13 cellular contexts compared by ENCODE assay signal in the genomic region with DNA sequence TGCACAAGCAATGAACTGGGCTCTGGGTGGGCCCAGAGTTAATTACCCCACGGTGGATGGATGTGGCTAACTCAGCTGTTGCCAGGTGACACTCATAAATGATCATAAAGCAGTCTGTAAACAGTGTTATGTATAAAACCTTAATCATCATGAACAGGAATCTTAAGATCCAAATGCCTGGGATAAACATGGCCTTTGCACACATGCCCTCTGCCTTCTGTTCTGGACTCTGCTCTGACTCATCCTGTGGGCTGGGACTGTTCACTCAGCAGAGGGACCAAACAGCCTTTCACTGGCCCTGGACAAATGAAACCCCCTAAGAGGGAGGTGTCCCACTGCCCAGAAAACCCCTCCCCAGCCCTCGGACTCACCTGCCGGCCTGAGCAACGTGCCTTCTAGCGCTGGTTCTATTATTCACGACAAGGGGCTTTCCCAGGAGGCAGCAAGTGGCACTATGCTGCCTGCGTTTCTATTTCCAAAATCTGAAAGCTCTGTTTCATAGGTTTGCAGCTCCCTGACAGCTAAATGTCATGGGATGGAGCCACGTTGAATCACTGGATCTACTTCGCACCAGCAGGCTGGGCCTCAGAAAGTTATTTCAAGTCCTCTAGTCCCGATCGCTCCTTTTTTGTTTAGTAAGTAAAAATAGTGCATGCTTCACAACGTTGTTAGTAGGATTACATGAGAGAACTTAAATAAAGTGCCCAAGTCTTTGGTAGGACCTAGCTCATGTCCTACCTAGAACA. TPM values are rescaled to one million over a fixed set of nuclear protein-coding genes. Genes with fewer than 3 reads are reported as not detected.
DNase-seq lines count a peak whose midpoint lies in the region; ATAC-seq, FAIRE-seq and TF ChIP-seq lines count a peak whose summit lies in the region.
"Had no signal": no experiment of that assay in that cellular context is flagged by ENCODE, and none has a peak within 500 bp of the region (broad histone marks: within the 10 kb centered on the region; RNA-seq: fewer than 3 reads in every experiment).

No MANE protein-coding gene starts in this region.

- H3K4me1 ChIP-seq in IMR-90 (ENCODE audit: control insufficient read depth, insufficient read depth, low read length) (peaks cover 21% of the 10 kb centered on the region), left lung (no peaks in the 10 kb centered on the region), suprapubic skin (no peaks in the 10 kb centered on the region)

- H2BK5ac ChIP-seq in IMR-90 (ENCODE audit: low read depth, low read length, poor library complexity, severe bottlenecking) = peak overlapping the region; percentile 60

- H3K27ac ChIP-seq in IMR-90 (ENCODE audit: insufficient read depth, low read length) (peak overlapping the region; percentile 41), left lung (no peak overlapping the region), suprapubic skin (peak overlapping the region; percentile 54), RWPE1 (no peak overlapping the region)

- 0 out of 2 replicates have a peak overlapping the region, but pooled peaks have one; percentile 15 for H3K14ac ChIP-seq in IMR-90 (replicated peaks; ENCODE audit: low read depth, low read length)

- peak overlapping the region; percentile 29 for H2AFZ ChIP-seq in IMR-90 (replicated peaks; ENCODE audit: low read length, poor library complexity)

- no peak overlapping the region for H3K56ac ChIP-seq in IMR-90 (ENCODE audit: extremely low read depth, insufficient read depth, low read length)

- dilution Hi-C loops in IMR-90 (cut with HindIII; ENCODE audit: low sequenced_read_pairs, unreplicated experiment) = no loop called here

- 76% methylated on average over 3 of the region's 12 CpGs; no CpG with 5 or more reads in 1 of the 2 experiments for WGBS in IMR-90 (ENCODE audit: extremely low coverage in 2 of 2, insufficient read length in 1 of 2), 2 experiments
- 73% methylated on average over 12 of the region's 12 CpGs for WGBS in suprapubic skin

- H3K9me1 ChIP-seq in IMR-90 (ENCODE audit: insufficient read depth, low read length) = peaks cover 15% of the 10 kb centered on the region

- TF ChIP-seq EP300 in suprapubic skin (IDR thresholded peaks at IDR 0.05) = no peak

- FAIRE-seq in GM12892 (lab: Jason Lieb, UNC) = no peak

- no peak overlapping the region for H3K18ac ChIP-seq in IMR-90 (ENCODE audit: low read depth, low read length)

- 0 out of 2 replicates have a peak, but pooled peaks have one; percentile 13 for TF ChIP-seq RAD21 in IMR-90 (IDR thresholded peaks at IDR 0.05; ENCODE audit: low read length)

- no peak overlapping the region for H3K4me3 ChIP-seq in IMR-90 (ENCODE audit: insufficient read depth, low read depth, low read length)
- H3K4me3 ChIP-seq in cardiac fibroblast (replicated peaks in 1 of 2; ENCODE audit: low read depth in 2 of 2, low read length in 2 of 2) = no peak overlapping the region
- no peak overlapping the region for H3K4me3 ChIP-seq in left lung
- H3K4me3 ChIP-seq in suprapubic skin = no peak overlapping the region

- CTCF ChIA-PET in IMR-90 (lab: Yijun Ruan, JAX) (interaction anchor here (0.6 kb wide), 1 partner anchor 463 kb away, joined by 3 read pairs; no protein-coding TSS in a partner anchor), RWPE1 (lab: Yijun Ruan, JAX) (interaction anchor here (0.6 kb wide), 1 partner anchor 881 kb away, joined by 3 read pairs; no protein-coding TSS in a partner anchor)

- H4K5ac ChIP-seq in IMR-90 (ENCODE audit: low read depth, low read length) = no peak overlapping the region

- no peak overlapping the region for H3K9ac ChIP-seq in IMR-90 (ENCODE audit: low read depth, low read length)

- H2AK9ac ChIP-seq in IMR-90 (replicated peaks; ENCODE audit: low read depth, low read length, poor library complexity) = peak overlapping the region; percentile 42

- BruUV-seq in IMR-90 (replicated peaks; lab: Mats Ljungman, UMichigan) = no TSS peak

- H3K36me3 ChIP-seq in IMR-90 (ENCODE audit: control insufficient read depth, insufficient read depth, low read length) = no peaks in the 10 kb centered on the region
- H3K36me3 ChIP-seq in left lung = no peaks in the 10 kb centered on the region
- H3K36me3 ChIP-seq in suprapubic skin = no peaks in the 10 kb centered on the region

- H3K23ac ChIP-seq in IMR-90 (ENCODE audit: low read depth, low read length) = no peak overlapping the region

- H3K79me1 ChIP-seq in IMR-90 (ENCODE audit: low read depth in 1 of 2, low read length in 2 of 2) = peaks cover 30 to 61% of the 10 kb centered on the region in 2 experiments

- H2BK15ac ChIP-seq in IMR-90 (ENCODE audit: low read depth, low read length) = 0 out of 3 replicates have a peak overlapping the region, but pooled peaks have one; percentile 6

- POLR2A ChIA-PET in IMR-90 (lab: Charles Lee; ENCODE audit: unreplicated experiment) (interaction anchor here (0.6 kb wide), 1 partner anchor 16 kb away, joined by 4 read pairs; no protein-coding TSS in a partner anchor), RWPE1 (lab: Yijun Ruan, JAX; ENCODE audit: low non-redundant PET) (no interaction called here)

- intact Hi-C loops in IMR-90 (cut with micrococcal nuclease) (no loop called here), left lung (cut with DNase I) (no loop called here)

- ATAC-seq in IMR-90 (ENCODE audit: low read depth) (peak; percentile 94), left lung (peak; percentile 48), HG03342 (IDR thresholded peaks at IDR 0.05; ENCODE audit: unreplicated experiment) (no peak)

- H2AK5ac ChIP-seq in IMR-90 (ENCODE audit: low read depth, low read length) = peak overlapping the region; percentile 31; the same call in 1 of the 2 replicates

- H4K20me1 ChIP-seq in IMR-90 (ENCODE audit: insufficient read depth, low read length) = no peaks in the 10 kb centered on the region

- H3K4me2 ChIP-seq in IMR-90 (ENCODE audit: low read depth, low read length) = peak overlapping the region; percentile 33; the same call in 1 of the 2 replicates

- H3K27me3 ChIP-seq in IMR-90 (ENCODE audit: control insufficient read depth, insufficient read depth, low read length) (no peaks in the 10 kb centered on the region), left lung (no peaks in the 10 kb centered on the region), suprapubic skin (no peaks in the 10 kb centered on the region)

- H3K9me3 ChIP-seq in IMR-90 (ENCODE audit: control insufficient read depth, insufficient read depth, low read length) (no peaks in the 10 kb centered on the region), left lung (no peaks in the 10 kb centered on the region), suprapubic skin (no peaks in the 10 kb centered on the region)

- H2BK120ac ChIP-seq in IMR-90 (ENCODE audit: low read depth, low read length) = peak overlapping the region; percentile 53

- TF ChIP-seq POLR2A in IMR-90 (IDR thresholded peaks at IDR 0.05; ENCODE audit: low read depth, low read length) = no peak
- TF ChIP-seq POLR2A in suprapubic skin (IDR thresholded peaks at IDR 0.05) = no peak
- TF ChIP-seq POLR2A in GM12892 (IDR thresholded peaks at IDR 0.05; ENCODE audit: low read depth, low read length) = no peak

- peak overlapping the region; percentile 57 for H2BK20ac ChIP-seq in IMR-90 (ENCODE audit: low read depth, low read length)

- peak overlapping the region; percentile 37; the same call in 1 of the 2 replicates for H3K4ac ChIP-seq in IMR-90 (ENCODE audit: low read depth, low read length)

- peak; percentile 77 for DNase-seq in IMR-90
- DNase-seq in cardiac fibroblast (ENCODE audit: low read depth in 2 of 2) = peak; percentile 20 to 48
- DNase-seq in left lung = no peak
- no peak for DNase-seq in suprapubic skin (ENCODE audit: low spot score in 2 of 2)
- no peak for DNase-seq in pons (ENCODE audit: low spot score)
- no peak for DNase-seq in GM12892 (ENCODE audit: insufficient read length)
- DNase-seq in RWPE1 (ENCODE audit: low spot score) = no peak
- DNase-seq: activated CD4-positive, CD25-positive, alpha-beta regulatory T cell treated with anti-CD3 and anti-CD28 coated beads, Interleukin-2, amount 50 U/mL, for 72 hours; DND-41; NCI-H2029; nephron progenitor cell; stimulated activated naive CD4-positive, alpha-beta T cell treated with Interleukin-2 at 50 U/mL for 16 hours had no signal

- H4K8ac ChIP-seq in IMR-90 (ENCODE audit: low read depth in 2 of 2, low read length in 2 of 2) = 0 out of 4 replicates have a peak overlapping the region, but pooled peaks of 1 of the 2 experiments have one; percentile 25

- in situ Hi-C loops in IMR-90 (cut with MboI; ENCODE audit: low sequenced_read_pairs) = no loop called here

- no peak for TF ChIP-seq CTCF in IMR-90 (conservative IDR thresholded peaks at IDR 0.05; ENCODE audit: low read depth, low read length)
- TF ChIP-seq CTCF in cardiac fibroblast (IDR thresholded peaks at IDR 0.05; ENCODE audit: low read depth, low read length) = no peak
- no peak for TF ChIP-seq CTCF in left lung (IDR thresholded peaks at IDR 0.05)
- no peak for TF ChIP-seq CTCF in suprapubic skin (IDR thresholded peaks at IDR 0.05)
- TF ChIP-seq CTCF in RWPE1 (conservative IDR thresholded peaks at IDR 0.05; ENCODE audit: low read depth) = no peak

- H4K91ac ChIP-seq in IMR-90 (ENCODE audit: insufficient read depth, low read depth, low read length) = peak overlapping the region; percentile 29; the same call in 1 of the 2 replicates

TF ChIP-seq in IMR-90, 13 proteins besides CTCF, POLR2A, EP300 and RAD21 (continues in another document):
- TF ChIP-seq MXI1 (IDR thresholded peaks at IDR 0.05; ENCODE audit: borderline replicate concordance, low read depth, low read length) (0 out of 2 replicates have a peak, but pooled peaks have one; percentile 7), CHD1 (IDR thresholded peaks at IDR 0.05; ENCODE audit: low read depth, low read length) (no peak), MAFK (IDR thresholded peaks at IDR 0.05; ENCODE audit: low read depth, low read length) (peak; percentile 23; the same call in 1 of the 2 replicates), NFE2L2 (IDR thresholded peaks at IDR 0.05; ENCODE audit: low read depth, low read length) (peak; percentile 71), RCOR1 (IDR thresholded peaks at IDR 0.05; ENCODE audit: insufficient replicate concordance, low read length) (peak; percentile 17)
- TF ChIP-seq, protein P1, sequence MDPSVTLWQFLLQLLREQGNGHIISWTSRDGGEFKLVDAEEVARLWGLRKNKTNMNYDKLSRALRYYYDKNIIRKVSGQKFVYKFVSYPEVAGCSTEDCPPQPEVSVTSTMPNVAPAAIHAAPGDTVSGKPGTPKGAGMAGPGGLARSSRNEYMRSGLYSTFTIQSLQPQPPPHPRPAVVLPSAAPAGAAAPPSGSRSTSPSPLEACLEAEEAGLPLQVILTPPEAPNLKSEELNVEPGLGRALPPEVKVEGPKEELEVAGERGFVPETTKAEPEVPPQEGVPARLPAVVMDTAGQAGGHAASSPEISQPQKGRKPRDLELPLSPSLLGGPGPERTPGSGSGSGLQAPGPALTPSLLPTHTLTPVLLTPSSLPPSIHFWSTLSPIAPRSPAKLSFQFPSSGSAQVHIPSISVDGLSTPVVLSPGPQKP (IDR thresholded peaks at IDR 0.05; ENCODE audit: borderline replicate concordance, low read depth, low read length) = no peak

RNA-seq across cellular contexts. Expression of gene LARGE1, which starts 53.0 kb away (rescaled TPM):
- total RNA-seq in IMR-90 (2012; rRNA removed) = 7.2 and 12.4 TPM in 2 replicates
- 6.2 and 6.5 TPM in 2 replicates for polyA plus RNA-seq in IMR-90 (2012; rRNA removed)
- polyA plus RNA-seq in IMR-90 (2012; cell fraction: cytosol; rRNA removed) = 6.6 and 16.6 TPM in 2 replicates
- polyA plus RNA-seq in IMR-90 (2012; cell fraction: nucleus; rRNA removed; ENCODE audit: low replicate concordance) = 3.8 and 4.1 TPM in 2 replicates
- total RNA-seq in left lung = 10 to 100 TPM; 22.4 to 28.9 TPM
- 10 to 100 TPM; 12.1 to 41.6 (median 21.1) TPM for total RNA-seq in suprapubic skin
- polyA plus RNA-seq in GM12892 (2012; ENCODE audit: missing spikeins) = 14.4 TPM

Comparison
In these comparisons a context has a peak if more than half of its experiments do, and no peak if none do; other contexts are left out.
1. DNase-seq: peak in IMR-90 (single experiment) and cardiac fibroblast (2 of 2); none in left lung (0 of 2), suprapubic skin (0 of 2), pons (single experiment), GM12892 (single experiment) and RWPE1 (single experiment).
2. H3K27ac ChIP-seq: peak in IMR-90 (single experiment) and suprapubic skin (single experiment); none in left lung (0 of 2) and RWPE1 (single experiment).